ENCODE assay signal across 8 cellular contexts in genomic region chr2:146927080-146927714, GRCh38.
DNase-seq lines count a peak whose midpoint lies in the region; ATAC-seq and TF ChIP-seq lines count a peak whose summit lies in the region.

No MANE protein-coding gene starts in this region.

- peak; percentile 48 for DNase-seq in NCI-H345 (lab: John Stamatoyannopoulos, UW)
- DNase-seq in NCI-H345 treated with DMSO at 0.1 percent for 48 hours (lab: John Stamatoyannopoulos, UW; ENCODE audit: unreplicated experiment) = no peak
- peak; percentile 70 for DNase-seq in NCI-H2227 (lab: John Stamatoyannopoulos, UW; ENCODE audit: unreplicated experiment)
- DNase-seq in choroid plexus epithelial cell (ENCODE audit: low read depth) = peak; percentile 89
- peak; percentile 37 to 88 for DNase-seq in lower leg skin (ENCODE audit: low spot score in 2 of 2)
- no peak for DNase-seq in stimulated activated naive CD4-positive, alpha-beta T cell (lab: John Stamatoyannopoulos, UW)
- DNase-seq in stimulated activated naive CD4-positive, alpha-beta T cell treated with Interleukin-2 at 50 U/mL for 16 hours (lab: John Stamatoyannopoulos, UW) = no peak

- TF ChIP-seq POLR2A in lower leg skin (IDR thresholded peaks at IDR 0.05) = no peak

- intact Hi-C loops in lower leg skin (cut with DNase I; ENCODE audit: low total_unique reads) = no loop called here

- H3K4me3 ChIP-seq in choroid plexus epithelial cell (ENCODE audit: low read depth, low read length) (no peak overlapping the region), lower leg skin (ENCODE audit: low read depth, poor library complexity, severe bottlenecking) (no peak overlapping the region)

- TF ChIP-seq CTCF in choroid plexus epithelial cell (conservative IDR thresholded peaks at IDR 0.05; ENCODE audit: low read depth, low read length) (peak; percentile 97), lower leg skin (IDR thresholded peaks at IDR 0.05) (no peak)

- ATAC-seq in GM19395 (IDR thresholded peaks at IDR 0.05; ENCODE audit: unreplicated experiment) = no peak

- 45 to 51% methylated on average over 3 of the region's 3 CpGs for WGBS in lower leg skin, 2 donors

Comparison
In these comparisons a context has a peak if more than half of its experiments do, and no peak if none do; other contexts are left out.
1. DNase-seq: peak in NCI-H345 (single experiment), NCI-H2227 (single experiment), choroid plexus epithelial cell (single experiment) and lower leg skin (2 of 2); none in NCI-H345 treated with DMSO at 0.1 percent for 48 hours (single experiment), stimulated activated naive CD4-positive, alpha-beta T cell (0 of 6) and stimulated activated naive CD4-positive, alpha-beta T cell treated with Interleukin-2 at 50 U/mL for 16 hours (single experiment).